Comparison of ENCODE assay signal across 22 cellular contexts in genomic region chr3:99145031-99145430, GRCh38.
"Had no signal": no experiment of that assay in that cellular context is flagged by ENCODE, and none has a peak within 500 bp of the region (broad histone marks: within the 10 kb centered on the region; RNA-seq: fewer than 3 reads in every experiment).

No MANE protein-coding gene starts in this region.

- H3K27me3 ChIP-seq: gastrocnemius medialis, left lung, neural progenitor cell, right atrium auricular region, sigmoid colon, transverse colon, upper lobe of right lung, vagina had no signal

- H3K9me3 ChIP-seq: gastrocnemius medialis, prostate gland, right atrium auricular region, sigmoid colon, thoracic aorta, transverse colon, upper lobe of right lung, vagina had no signal

- H3K27ac ChIP-seq: dorsolateral prefrontal cortex, gastrocnemius medialis, left lung, neural progenitor cell, prostate gland, right atrium auricular region, sigmoid colon, thoracic aorta, transverse colon, upper lobe of right lung, vagina had no signal

- H3K4me1 ChIP-seq: gastrocnemius medialis, left lung, neural progenitor cell, prostate gland, right atrium auricular region, sigmoid colon, transverse colon, upper lobe of right lung, vagina had no signal

- H3K4me2 ChIP-seq: neural progenitor cell had no signal

- H3K4me3 ChIP-seq: dorsolateral prefrontal cortex, gastrocnemius medialis, left lung, neural progenitor cell, prostate gland, right atrium auricular region, sigmoid colon, thoracic aorta, transverse colon, upper lobe of right lung, vagina had no signal

- DNase-seq: dorsolateral prefrontal cortex; effector CD4-positive, alpha-beta T cell; erythroblast; gastrocnemius medialis; head of caudate nucleus; left cardiac atrium; left lung; mesendoderm; midbrain; naive thymus-derived CD4-positive, alpha-beta T cell; sigmoid colon; stimulated activated CD4-positive, alpha-beta T cell treated with anti-CD3 and anti-CD28 coated beads, Interleukin-4, amount 100 ng/mL, for 4 hours; transverse colon; upper lobe of right lung had no signal

- ATAC-seq: gastrocnemius medialis; left cardiac atrium; left lung; naive thymus-derived CD4-positive, alpha-beta T cell; stimulated activated memory B cell treated with anti-CD40 and anti-IgM and Interleukin-4, amounts not matched to agents 10 μg/mL and 1 μg/mL and 100 μg/mL, for 72 hours; upper lobe of right lung had no signal

- H3K36me3 ChIP-seq: gastrocnemius medialis, left lung, neural progenitor cell, prostate gland, right atrium auricular region, sigmoid colon, thoracic aorta, transverse colon, upper lobe of right lung, vagina had no signal

- FAIRE-seq: colon, islet of Langerhans had no signal
